In the genomic region with DNA sequence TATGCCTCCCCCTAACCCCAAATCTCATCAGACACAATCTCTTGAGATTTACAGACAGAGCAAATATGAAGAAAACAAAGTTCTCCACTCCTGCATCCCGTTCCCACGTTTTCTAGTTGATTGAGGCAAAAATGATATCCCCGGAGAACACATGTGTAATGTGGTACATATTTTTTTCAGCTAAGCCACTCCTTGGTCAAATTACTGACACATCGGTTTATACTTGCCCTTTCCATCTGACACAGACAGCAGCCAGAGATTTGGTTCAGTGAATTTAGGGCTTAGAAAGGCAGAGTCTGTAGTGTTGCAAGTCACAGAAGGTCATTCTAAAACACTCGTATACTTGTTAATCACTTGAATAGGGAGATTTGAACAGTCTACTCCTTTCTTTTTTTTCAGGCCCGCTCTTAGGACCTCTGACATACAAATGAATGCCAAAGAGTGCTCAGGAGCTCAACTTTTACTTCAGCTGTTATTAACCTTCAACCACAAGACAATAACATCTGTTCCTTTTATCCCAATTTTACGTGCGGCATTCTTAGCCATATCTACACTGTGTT, we compare ENCODE assay signal across 10 cellular contexts. TPM values are rescaled to one million over a fixed set of nuclear protein-coding genes. Genes with fewer than 3 reads are reported as not detected.
A peak's percentile ranks its signal among the peaks of the same experiment; 100 is the strongest.
DNase-seq lines count a peak whose midpoint lies in the region; ATAC-seq and TF ChIP-seq lines count a peak whose summit lies in the region.
"Had no signal": no experiment of that assay in that cellular context is flagged by ENCODE, and none has a peak within 500 bp of the region (broad histone marks: within the 10 kb centered on the region; RNA-seq: fewer than 3 reads in every experiment).

No MANE protein-coding gene starts in this region.

- H3K4me3 Mint-ChIP-seq in stimulated activated naive CD8-positive, alpha-beta T cell treated with anti-CD3 and anti-CD28 coated beads, Interleukin-15, Interleukin-2, amounts not matched to agents 100 ng/mL and 50 ng/mL, for 24 hours = no peak overlapping the region
- H3K4me3 Mint-ChIP-seq in stimulated activated naive CD8-positive, alpha-beta T cell treated with anti-CD3 and anti-CD28 coated beads, Interleukin-15, amount 100 ng/mL, for 72 hours = no peak overlapping the region
- H3K4me3 Mint-ChIP-seq in activated B cell treated with CpG ODN at 0.5 μM for 24 hours (no peak overlapping the region), type B pancreatic cell (peak overlapping the region; percentile 15)

- TF ChIP-seq CTCF in activated B cell treated with CpG ODN at 0.5 μM for 24 hours (IDR thresholded peaks at IDR 0.05) = no peak
- TF ChIP-seq CTCF in type B pancreatic cell (conservative IDR thresholded peaks at IDR 0.05) = no peak
- no peak for TF ChIP-seq CTCF in GM13977 (IDR thresholded peaks at IDR 0.05; ENCODE audit: extremely low read depth, insufficient read depth, missing control alignments)

- in situ Hi-C loops in GM13977 (cut with MboI; ENCODE audit: low pct_unique_long_range_greater_than_20kb, low sequenced_read_pairs, unreplicated experiment) = no loop called here

- no peak for DNase-seq in stimulated activated naive CD8-positive, alpha-beta T cell treated with anti-CD3 and anti-CD28 coated beads, Interleukin-15, amount 100 ng/mL, for 72 hours
- DNase-seq in activated B cell treated with CpG ODN at 0.5 μM for 24 hours = no peak
- peak; percentile 55 for DNase-seq in myocyte (ENCODE audit: low read depth)
- DNase-seq in type B pancreatic cell (ENCODE audit: extremely low spot score, unreplicated experiment) = no peak
- no peak for DNase-seq in globus pallidus (ENCODE audit: low spot score)
- no peak for DNase-seq in GM13977 (ENCODE audit: low spot score)
- DNase-seq: NCI-H1436 treated with DMSO at 0.1 percent for 48 hours had no signal

- no peak for ATAC-seq in stimulated activated naive CD8-positive, alpha-beta T cell treated with anti-CD3 and anti-CD28 coated beads, Interleukin-15, amount 100 ng/mL, for 72 hours
- ATAC-seq in activated B cell treated with CpG ODN at 0.5 μM for 24 hours (ENCODE audit: low read depth) (no peak), GM21390 (IDR thresholded peaks at IDR 0.05; ENCODE audit: unreplicated experiment) (no peak)
- ATAC-seq: left colon had no signal

- peak overlapping the region; percentile 99 for H3K27ac Mint-ChIP-seq in stimulated activated naive CD8-positive, alpha-beta T cell treated with anti-CD3 and anti-CD28 coated beads, Interleukin-15, Interleukin-2, amounts not matched to agents 100 ng/mL and 50 ng/mL, for 24 hours
- H3K27ac Mint-ChIP-seq in stimulated activated naive CD8-positive, alpha-beta T cell treated with anti-CD3 and anti-CD28 coated beads, Interleukin-15, amount 100 ng/mL, for 72 hours = no peak overlapping the region
- H3K27ac Mint-ChIP-seq in activated B cell treated with CpG ODN at 0.5 μM for 24 hours (peak overlapping the region; percentile 98), type B pancreatic cell (peak overlapping the region; percentile 6)

- POLR2A ChIA-PET in activated B cell treated with CpG ODN at 0.5 μM for 24 hours (lab: Charles Lee) = interaction anchor here (0.5 to 0.6 kb wide), 3 partner anchors 12 to 350 kb away, joined by 3 to 6 read pairs (median 4); no protein-coding TSS in a partner anchor

- H3K4me1 Mint-ChIP-seq in stimulated activated naive CD8-positive, alpha-beta T cell treated with anti-CD3 and anti-CD28 coated beads, Interleukin-15, Interleukin-2, amounts not matched to agents 100 ng/mL and 50 ng/mL, for 24 hours (ENCODE audit: low read depth) = peaks cover 34% of the 10 kb centered on the region
- peaks cover 42% of the 10 kb centered on the region for H3K4me1 Mint-ChIP-seq in stimulated activated naive CD8-positive, alpha-beta T cell treated with anti-CD3 and anti-CD28 coated beads, Interleukin-15, amount 100 ng/mL, for 72 hours
- peaks cover 32% of the 10 kb centered on the region for H3K4me1 Mint-ChIP-seq in activated B cell treated with CpG ODN at 0.5 μM for 24 hours
- H3K4me1 Mint-ChIP-seq in type B pancreatic cell (ENCODE audit: unreplicated experiment) = peaks cover 34% of the 10 kb centered on the region

- no peaks in the 10 kb centered on the region for H3K27me3 Mint-ChIP-seq in stimulated activated naive CD8-positive, alpha-beta T cell treated with anti-CD3 and anti-CD28 coated beads, Interleukin-15, Interleukin-2, amounts not matched to agents 100 ng/mL and 50 ng/mL, for 24 hours
- no peaks in the 10 kb centered on the region for H3K27me3 Mint-ChIP-seq in stimulated activated naive CD8-positive, alpha-beta T cell treated with anti-CD3 and anti-CD28 coated beads, Interleukin-15, amount 100 ng/mL, for 72 hours
- H3K27me3 Mint-ChIP-seq in activated B cell treated with CpG ODN at 0.5 μM for 24 hours (no peaks in the 10 kb centered on the region), type B pancreatic cell (no peaks in the 10 kb centered on the region)

- H3K9me3 Mint-ChIP-seq in stimulated activated naive CD8-positive, alpha-beta T cell treated with anti-CD3 and anti-CD28 coated beads, Interleukin-15, Interleukin-2, amounts not matched to agents 100 ng/mL and 50 ng/mL, for 24 hours = no peaks in the 10 kb centered on the region
- no peaks in the 10 kb centered on the region for H3K9me3 Mint-ChIP-seq in stimulated activated naive CD8-positive, alpha-beta T cell treated with anti-CD3 and anti-CD28 coated beads, Interleukin-15, amount 100 ng/mL, for 72 hours
- no peaks in the 10 kb centered on the region for H3K9me3 Mint-ChIP-seq in activated B cell treated with CpG ODN at 0.5 μM for 24 hours
- no peaks in the 10 kb centered on the region for H3K9me3 Mint-ChIP-seq in type B pancreatic cell

- intact Hi-C loops in activated B cell treated with CpG ODN at 0.5 μM for 24 hours (cut with micrococcal nuclease) = loop anchor here (5.0 kb wide), 1 partner anchor 687 kb away; no protein-coding TSS in a partner anchor

- CTCF ChIA-PET in activated B cell treated with CpG ODN at 0.5 μM for 24 hours (lab: Charles Lee) = no interaction called here

- H3K36me3 Mint-ChIP-seq in stimulated activated naive CD8-positive, alpha-beta T cell treated with anti-CD3 and anti-CD28 coated beads, Interleukin-15, Interleukin-2, amounts not matched to agents 100 ng/mL and 50 ng/mL, for 24 hours (ENCODE audit: low read depth) = peaks cover 16% of the 10 kb centered on the region
- H3K36me3 Mint-ChIP-seq in activated B cell treated with CpG ODN at 0.5 μM for 24 hours (ENCODE audit: low read depth) (peaks cover 12% of the 10 kb centered on the region), type B pancreatic cell (peaks cover 2% of the 10 kb centered on the region)

RNA-seq across cellular contexts. Expression of gene DDX50, which starts 1.8 kb away (rescaled TPM):
- total RNA-seq in activated B cell treated with CpG ODN at 0.5 μM for 24 hours (36.3 and 41.7 TPM in 2 replicates), myocyte (36.7 and 48.0 TPM in 2 replicates), type B pancreatic cell (ENCODE audit: low replicate concordance) (28.7 and 44.2 TPM in 2 replicates)
- polyA plus RNA-seq in myocyte (2012) = 19.8 TPM

RNA-seq across cellular contexts. Expression of gene DDX21, which starts 56.7 kb away (rescaled TPM):
- total RNA-seq in activated B cell treated with CpG ODN at 0.5 μM for 24 hours (111 and 112 TPM in 2 replicates), myocyte (77.0 and 89.6 TPM in 2 replicates), type B pancreatic cell (ENCODE audit: low replicate concordance) (53.2 and 57.5 TPM in 2 replicates)
- 27.4 TPM for polyA plus RNA-seq in myocyte (2012)

Comparison
In these comparisons a context has a peak if more than half of its experiments do, and no peak if none do; other contexts are left out.
1. H3K27ac Mint-ChIP-seq: peak in stimulated activated naive CD8-positive, alpha-beta T cell treated with anti-CD3 and anti-CD28 coated beads, Interleukin-15, Interleukin-2, amounts not matched to agents 100 ng/mL and 50 ng/mL, for 24 hours (single experiment), activated B cell treated with CpG ODN at 0.5 μM for 24 hours (single experiment) and type B pancreatic cell (single experiment); none in stimulated activated naive CD8-positive, alpha-beta T cell treated with anti-CD3 and anti-CD28 coated beads, Interleukin-15, amount 100 ng/mL, for 72 hours (0 of 2).